ENCODE assay signal across 8 cellular contexts in genomic region chr19:4829001-4829712, GRCh38. TPM values are rescaled to one million over a fixed set of nuclear protein-coding genes. Genes with fewer than 3 reads are reported as not detected.
DNase-seq lines count a peak whose midpoint lies in the region; ATAC-seq and TF ChIP-seq lines count a peak whose summit lies in the region.

No MANE protein-coding gene starts in this region.

- CTCF ChIA-PET in CD8-positive, alpha-beta T cell (lab: Charles Lee): interaction anchor here (1.0 to 2.8 kb wide), 6 partner anchors 20 to 44 kb away, joined by 3 to 15 read pairs (median 6); no protein-coding TSS in a partner anchor

- no peak for TF ChIP-seq CTCF in CD8-positive, alpha-beta T cell (IDR thresholded peaks at IDR 0.05)
- peak; percentile 13 for TF ChIP-seq CTCF in HL-60 (IDR thresholded peaks at IDR 0.05; ENCODE audit: insufficient read depth, low read length)

- no peak for ATAC-seq in CD8-positive, alpha-beta T cell
- ATAC-seq in activated naive CD8-positive, alpha-beta T cell treated with anti-CD3 and anti-CD28 coated beads, Interleukin-2, amount 10 ng/mL, durations not matched to agents 7 days and 5 days (ENCODE audit: low read depth): no peak
- ATAC-seq in naive B cell (ENCODE audit: low read depth in 2 of 2) (peak; percentile 63 to 73), HG02610 (IDR thresholded peaks at IDR 0.05; ENCODE audit: unreplicated experiment) (no peak)

- H3K36me3 ChIP-seq in CD8-positive, alpha-beta T cell (ENCODE audit: insufficient read depth, low read length): no peaks in the 10 kb centered on the region

- peaks cover 3% of the 10 kb centered on the region for H3K36me3 Mint-ChIP-seq in CD8-positive, alpha-beta T cell
- H3K36me3 Mint-ChIP-seq in activated naive CD8-positive, alpha-beta T cell treated with anti-CD3 and anti-CD28 coated beads, Interleukin-2, amount 10 ng/mL, durations not matched to agents 7 days and 5 days: peaks cover 9% of the 10 kb centered on the region
- no peaks in the 10 kb centered on the region for H3K36me3 Mint-ChIP-seq in naive B cell

- no peaks in the 10 kb centered on the region for H3K27me3 Mint-ChIP-seq in CD8-positive, alpha-beta T cell (ENCODE audit: low read depth)
- no peaks in the 10 kb centered on the region for H3K27me3 Mint-ChIP-seq in activated naive CD8-positive, alpha-beta T cell treated with anti-CD3 and anti-CD28 coated beads, Interleukin-2, amount 10 ng/mL, durations not matched to agents 7 days and 5 days
- no peaks in the 10 kb centered on the region for H3K27me3 Mint-ChIP-seq in naive B cell

- no peak overlapping the region for H3K4me3 ChIP-seq in CD8-positive, alpha-beta T cell (ENCODE audit: low read depth, low read length)
- H3K4me3 ChIP-seq in HL-60 (replicated peaks; ENCODE audit: insufficient read depth, low read length): no peak overlapping the region; the same call in 1 of the 2 replicates

- H3K27me3 ChIP-seq in CD8-positive, alpha-beta T cell (ENCODE audit: insufficient read depth, low read length): no peaks in the 10 kb centered on the region
- no peaks in the 10 kb centered on the region for H3K27me3 ChIP-seq in HL-60 (ENCODE audit: insufficient read depth, poor library complexity, severe bottlenecking)

- POLR2A ChIA-PET in CD8-positive, alpha-beta T cell (lab: Charles Lee): interaction anchor here (1.0 kb wide), 1 partner anchor 19 kb away, joined by 3 read pairs; no protein-coding TSS in a partner anchor
- POLR2A ChIA-PET in activated naive CD8-positive, alpha-beta T cell treated with anti-CD3 and anti-CD28 coated beads, Interleukin-2, amount 10 ng/mL, durations not matched to agents 7 days and 5 days (lab: Charles Lee): interaction anchor here (0.7 kb wide), 1 partner anchor 1280 kb away, joined by 6 read pairs; no protein-coding TSS in a partner anchor

- no peak for DNase-seq in CD8-positive, alpha-beta T cell
- DNase-seq in HL-60 (ENCODE audit: low read depth in 1 of 2, low spot score in 1 of 2) (peak in 1 of 2 experiments; percentile 69), naive B cell (peak; percentile 67), cerebellar nuclear complex (lab: John Stamatoyannopoulos, UW) (no peak), DMS79 treated with DMSO at 0.1 percent for 48 hours (lab: John Stamatoyannopoulos, UW) (no peak), NCI-H1436 (lab: John Stamatoyannopoulos, UW) (no peak)
- no peak for DNase-seq in activated naive CD8-positive, alpha-beta T cell treated with anti-CD3 and anti-CD28 coated beads, Interleukin-2, amount 10 ng/mL, durations not matched to agents 7 days and 5 days

- intact Hi-C loops in CD8-positive, alpha-beta T cell (cut with DNase I, micrococcal nuclease): loop anchor here in 1 of 2 experiments (1.0 kb wide), 1 partner anchor 20 kb away; no protein-coding TSS in a partner anchor

- H3K4me3 Mint-ChIP-seq in CD8-positive, alpha-beta T cell: peak overlapping the region; percentile 66
- H3K4me3 Mint-ChIP-seq in activated naive CD8-positive, alpha-beta T cell treated with anti-CD3 and anti-CD28 coated beads, Interleukin-2, amount 10 ng/mL, durations not matched to agents 7 days and 5 days: peak overlapping the region; percentile 71
- H3K4me3 Mint-ChIP-seq in naive B cell: peak overlapping the region; percentile 76 to 97 (median 88)

- no peaks in the 10 kb centered on the region for H3K9me3 Mint-ChIP-seq in CD8-positive, alpha-beta T cell
- H3K9me3 Mint-ChIP-seq in activated naive CD8-positive, alpha-beta T cell treated with anti-CD3 and anti-CD28 coated beads, Interleukin-2, amount 10 ng/mL, durations not matched to agents 7 days and 5 days: no peaks in the 10 kb centered on the region
- no peaks in the 10 kb centered on the region for H3K9me3 Mint-ChIP-seq in naive B cell

- H3K9me3 ChIP-seq in CD8-positive, alpha-beta T cell (ENCODE audit: low read length): no peaks in the 10 kb centered on the region

- H3K4me1 ChIP-seq in CD8-positive, alpha-beta T cell (ENCODE audit: insufficient read depth, low read length): peaks cover 16% of the 10 kb centered on the region

- H3K27ac ChIP-seq in CD8-positive, alpha-beta T cell (ENCODE audit: low read depth, low read length): no peak overlapping the region
- H3K27ac ChIP-seq in HL-60 (replicated peaks): no peak overlapping the region

- H3K4me1 Mint-ChIP-seq in CD8-positive, alpha-beta T cell (ENCODE audit: low read depth): peaks cover 25% of the 10 kb centered on the region
- peaks cover 18% of the 10 kb centered on the region for H3K4me1 Mint-ChIP-seq in activated naive CD8-positive, alpha-beta T cell treated with anti-CD3 and anti-CD28 coated beads, Interleukin-2, amount 10 ng/mL, durations not matched to agents 7 days and 5 days
- H3K4me1 Mint-ChIP-seq in naive B cell: peaks cover 24 to 40% (median 33%) of the 10 kb centered on the region in 3 donors

- H3K27ac Mint-ChIP-seq in CD8-positive, alpha-beta T cell: peak overlapping the region; percentile 60
- peak overlapping the region; percentile 69 for H3K27ac Mint-ChIP-seq in activated naive CD8-positive, alpha-beta T cell treated with anti-CD3 and anti-CD28 coated beads, Interleukin-2, amount 10 ng/mL, durations not matched to agents 7 days and 5 days
- H3K27ac Mint-ChIP-seq in naive B cell: peak overlapping the region; percentile 74 to 99 (median 98)

RNA-seq across cellular contexts. Expression of gene TICAM1, which starts 2.4 kb away (rescaled TPM):
- total RNA-seq in CD8-positive, alpha-beta T cell: 1 to 10 TPM; 8.8 to 9.4 TPM
- total RNA-seq in activated naive CD8-positive, alpha-beta T cell treated with anti-CD3 and anti-CD28 coated beads, Interleukin-2, amount 10 ng/mL, durations not matched to agents 7 days and 5 days: 10 to 100 TPM; 14.1 to 14.3 TPM
- 10 to 100 TPM in 3 of 6 donors, 1 to 10 TPM in 3; 1.0 to 22.4 (median 9.6) TPM for polyA plus RNA-seq in naive B cell (ENCODE audit: low read depth in 6 of 6)

RNA-seq across cellular contexts. Expression of gene FEM1A, which starts 37.6 kb away (rescaled TPM):
- total RNA-seq in CD8-positive, alpha-beta T cell: 10 to 100 TPM; 16.7 to 17.4 TPM
- total RNA-seq in activated naive CD8-positive, alpha-beta T cell treated with anti-CD3 and anti-CD28 coated beads, Interleukin-2, amount 10 ng/mL, durations not matched to agents 7 days and 5 days: 10 to 100 TPM; 12.5 to 12.6 TPM
- 1 to 10 TPM in 5 of 6 donors, under 1 TPM in 1; 0.84 to 5.0 (median 3.2) TPM for polyA plus RNA-seq in naive B cell (ENCODE audit: low read depth in 6 of 6)

RNA-seq across cellular contexts. Expression of gene PLIN3, which starts 38.3 kb away (rescaled TPM):
- 10 to 100 TPM; 16.2 to 16.7 TPM for total RNA-seq in CD8-positive, alpha-beta T cell
- 10 to 100 TPM; 22.8 to 25.5 TPM for total RNA-seq in activated naive CD8-positive, alpha-beta T cell treated with anti-CD3 and anti-CD28 coated beads, Interleukin-2, amount 10 ng/mL, durations not matched to agents 7 days and 5 days
- polyA plus RNA-seq in naive B cell (ENCODE audit: low read depth in 6 of 6): 10 to 100 TPM; 35.0 to 57.6 (median 40.4) TPM

Comparison
In these comparisons a context has a peak if more than half of its experiments do, and no peak if none do; other contexts are left out.
1. ATAC-seq: peak in naive B cell (2 of 2); none in CD8-positive, alpha-beta T cell (single experiment), activated naive CD8-positive, alpha-beta T cell treated with anti-CD3 and anti-CD28 coated beads, Interleukin-2, amount 10 ng/mL, durations not matched to agents 7 days and 5 days (single experiment) and HG02610 (single experiment).
2. Peak in every context shown above with its lines, with median percentiles within 50 percentile points of each other: H3K27ac Mint-ChIP-seq and H3K4me3 Mint-ChIP-seq.